12 cellular contexts compared by ENCODE assay signal in genomic region chr13:95181586-95181985, GRCh38.
A peak's percentile ranks its signal among the peaks of the same experiment; 100 is the strongest.
DNase-seq lines count a peak whose midpoint lies in the region; ATAC-seq and TF ChIP-seq lines count a peak whose summit lies in the region.
"Had no signal": no experiment of that assay in that cellular context is flagged by ENCODE, and none has a peak within 500 bp of the region (broad histone marks: within the 10 kb centered on the region; RNA-seq: fewer than 3 reads in every experiment).

No MANE protein-coding gene starts in this region.

- H3K9ac ChIP-seq in GM23248 = no peak overlapping the region

- intact Hi-C loops in activated CD4-positive, alpha-beta T cell treated with anti-CD3 and anti-CD28 coated beads for 36 hours (cut with DNase I, micrococcal nuclease) = loop anchor here (1.0 to 10.0 kb wide), 4 partner anchors 131 to 764 kb away; no protein-coding TSS in a partner anchor
- intact Hi-C loops in left lung (cut with DNase I) = no loop called here

- 94 to 97% methylated on average over 2 of the region's 2 CpGs for WGBS in GM23248 (ENCODE audit: low coverage in 1 of 2, low lambda C conversion rate in 2 of 2, missing lambda C conversion rate in 2 of 2), 2 experiments

- peak overlapping the region; percentile 14 for H3K27ac Mint-ChIP-seq in activated CD4-positive, alpha-beta T cell treated with anti-CD3 and anti-CD28 coated beads for 36 hours
- H3K27ac Mint-ChIP-seq in stimulated activated naive CD8-positive, alpha-beta T cell treated with anti-CD3 and anti-CD28 coated beads, Interleukin-15, amount 100 ng/mL, for 72 hours = no peak overlapping the region

- no peaks in the 10 kb centered on the region for H3K27me3 ChIP-seq in left lung
- H3K27me3 ChIP-seq in GM23248 (replicated peaks; ENCODE audit: insufficient read depth) = no peaks in the 10 kb centered on the region
- H3K27me3 ChIP-seq: colonic mucosa, heart right ventricle had no signal

- no peak overlapping the region for H3K4me2 ChIP-seq in GM23248 (ENCODE audit: unreplicated experiment)

- peaks cover 23% of the 10 kb centered on the region for H3K9me3 Mint-ChIP-seq in activated CD4-positive, alpha-beta T cell treated with anti-CD3 and anti-CD28 coated beads for 36 hours (ENCODE audit: low read depth)
- H3K9me3 Mint-ChIP-seq in stimulated activated naive CD8-positive, alpha-beta T cell treated with anti-CD3 and anti-CD28 coated beads, Interleukin-15, amount 100 ng/mL, for 72 hours = peaks cover 8 to 22% of the 10 kb centered on the region in 2 donors

- H3K9me3 ChIP-seq in left lung (no peaks in the 10 kb centered on the region), GM23248 (ENCODE audit: low read depth) (no peaks in the 10 kb centered on the region)
- H3K9me3 ChIP-seq: colonic mucosa had no signal

- H3K36me3 Mint-ChIP-seq in activated CD4-positive, alpha-beta T cell treated with anti-CD3 and anti-CD28 coated beads for 36 hours (ENCODE audit: low read depth) = peaks cover 53% of the 10 kb centered on the region

- POLR2A ChIA-PET in activated CD4-positive, alpha-beta T cell treated with anti-CD3 and anti-CD28 coated beads for 36 hours (lab: Charles Lee) = interaction anchor here (0.6 kb wide), 1 partner anchor 109 kb away, joined by 3 read pairs; no protein-coding TSS in a partner anchor

- no peaks in the 10 kb centered on the region for H4K20me1 ChIP-seq in GM23248 (ENCODE audit: insufficient read depth)

- no peaks in the 10 kb centered on the region for H3K79me2 ChIP-seq in GM23248 (ENCODE audit: insufficient read depth)

- H2AFZ ChIP-seq in GM23248 = no peak overlapping the region

- no peak for DNase-seq in activated CD4-positive, alpha-beta T cell treated with anti-CD3 and anti-CD28 coated beads for 36 hours
- no peak for DNase-seq in activated CD4-positive, alpha-beta T cell treated with anti-CD3 and anti-CD28 coated beads, Interleukin-2, amount 50 U/mL, for 4 hours
- DNase-seq in left lung (no peak), SHP77 treated with DMSO at 0.1 percent for 48 hours (lab: John Stamatoyannopoulos, UW) (no peak), GM23248 (no peak)
- DNase-seq in stimulated activated naive CD8-positive, alpha-beta T cell treated with anti-CD3 and anti-CD28 coated beads, Interleukin-15, amount 100 ng/mL, for 72 hours = no peak
- DNase-seq: activated effector memory CD4-positive, alpha-beta T cell treated with Interleukin-2 at 50 U/mL for 16 hours; colonic mucosa; heart right ventricle had no signal

- H3F3A ChIP-seq in GM23248 (ENCODE audit: insufficient read depth) = no peaks in the 10 kb centered on the region

- H3K27ac ChIP-seq in left lung = no peak overlapping the region
- no peak overlapping the region for H3K27ac ChIP-seq in GM23248
- H3K27ac ChIP-seq: 22Rv1, colonic mucosa had no signal

- peaks cover 0 to 6% of the 10 kb centered on the region in 2 donors for H3K4me1 ChIP-seq in left lung
- no peaks in the 10 kb centered on the region for H3K4me1 ChIP-seq in GM23248 (ENCODE audit: insufficient read depth)
- H3K4me1 ChIP-seq: colonic mucosa had no signal

- in situ Hi-C loops in GM23248 (cut with MboI) = no loop called here

- no peaks in the 10 kb centered on the region for H3K27me3 Mint-ChIP-seq in activated CD4-positive, alpha-beta T cell treated with anti-CD3 and anti-CD28 coated beads for 36 hours
- no peaks in the 10 kb centered on the region for H3K27me3 Mint-ChIP-seq in stimulated activated naive CD8-positive, alpha-beta T cell treated with anti-CD3 and anti-CD28 coated beads, Interleukin-15, amount 100 ng/mL, for 72 hours

- H3K36me3 ChIP-seq in left lung = peaks cover 0 to 12% of the 10 kb centered on the region in 2 donors
- no peaks in the 10 kb centered on the region for H3K36me3 ChIP-seq in GM23248 (ENCODE audit: low read depth)
- H3K36me3 ChIP-seq: colonic mucosa had no signal

- H3K4me1 Mint-ChIP-seq in activated CD4-positive, alpha-beta T cell treated with anti-CD3 and anti-CD28 coated beads for 36 hours = peaks cover 73% of the 10 kb centered on the region
- peaks cover 58% of the 10 kb centered on the region for H3K4me1 Mint-ChIP-seq in stimulated activated naive CD8-positive, alpha-beta T cell treated with anti-CD3 and anti-CD28 coated beads, Interleukin-15, amount 100 ng/mL, for 72 hours

- CTCF ChIA-PET in activated CD4-positive, alpha-beta T cell treated with anti-CD3 and anti-CD28 coated beads for 36 hours (lab: Charles Lee) = interaction anchor here (1.5 to 1.9 kb wide), 2 partner anchors 199 to 223 kb away, joined by 4 to 5 read pairs; no protein-coding TSS in a partner anchor

- H3K4me3 Mint-ChIP-seq in activated CD4-positive, alpha-beta T cell treated with anti-CD3 and anti-CD28 coated beads for 36 hours = no peak overlapping the region
- H3K4me3 Mint-ChIP-seq in stimulated activated naive CD8-positive, alpha-beta T cell treated with anti-CD3 and anti-CD28 coated beads, Interleukin-15, amount 100 ng/mL, for 72 hours = no peak overlapping the region

- no peak for TF ChIP-seq CTCF in left lung (IDR thresholded peaks at IDR 0.05)

- H3K4me3 ChIP-seq in left lung (no peak overlapping the region), GM23248 (no peak overlapping the region)
- H3K4me3 ChIP-seq: colonic mucosa, heart right ventricle had no signal

- peak; percentile 45 for ATAC-seq in activated CD4-positive, alpha-beta T cell treated with anti-CD3 and anti-CD28 coated beads for 36 hours
- ATAC-seq in GM21528 (IDR thresholded peaks at IDR 0.05; ENCODE audit: low FRiP score, unreplicated experiment) = peak; percentile 78
- ATAC-seq in HG03108 (IDR thresholded peaks at IDR 0.05; ENCODE audit: unreplicated experiment) = peak; percentile 53
- peak; percentile 14 for ATAC-seq in left lung
- ATAC-seq in stimulated activated naive CD8-positive, alpha-beta T cell treated with anti-CD3 and anti-CD28 coated beads, Interleukin-15, amount 100 ng/mL, for 72 hours = no peak

- H3K9me2 ChIP-seq in GM23248 (ENCODE audit: insufficient read depth) = no peaks in the 10 kb centered on the region

Comparison
In these comparisons a context has a peak if more than half of its experiments do, and no peak if none do; other contexts are left out.
1. intact Hi-C loops: an anchor here in activated CD4-positive, alpha-beta T cell treated with anti-CD3 and anti-CD28 coated beads for 36 hours (1.0 to 10.0 kb wide); none called in left lung.